In genomic region chr17:65987988-65988387, GRCh38 we compare ENCODE assay signal across 1 cellular context.
TF ChIP-seq lines count a peak whose summit lies in the region.

No MANE protein-coding gene starts in this region.

TF ChIP-seq in HepG2, 621 proteins besides CTCF, POLR2A, EP300 and RAD21 (continued from another document):
- TF ChIP-seq ATF4 (CRISPR knock-in tag; IDR thresholded peaks at IDR 0.05) (no peak), ZNF614 (CRISPR knock-in tag; IDR thresholded peaks at IDR 0.05; ENCODE audit: borderline replicate concordance) (peak; percentile 31; the same call in 1 of the 2 replicates), REPIN1 (CRISPR knock-in tag; IDR thresholded peaks at IDR 0.05; ENCODE audit: borderline replicate concordance, low read depth) (peak; percentile 20; the same call in 1 of the 2 replicates), XBP1 (CRISPR knock-in tag; IDR thresholded peaks at IDR 0.05) (no peak), HNRNPK (IDR thresholded peaks at IDR 0.05; ENCODE audit: low read depth, low read length, poor library complexity, severe bottlenecking) (no peak), TFAP4 (IDR thresholded peaks at IDR 0.05; ENCODE audit: borderline replicate concordance, low read depth) (no peak), ZFP82 (CRISPR knock-in tag; IDR thresholded peaks at IDR 0.05; ENCODE audit: borderline replicate concordance) (no peak), TFE3 (CRISPR knock-in tag; IDR thresholded peaks at IDR 0.05) (no peak), ZNF275 (CRISPR knock-in tag; IDR thresholded peaks at IDR 0.05; ENCODE audit: borderline replicate concordance) (no peak), ZIK1 (CRISPR knock-in tag; IDR thresholded peaks at IDR 0.05; ENCODE audit: borderline replicate concordance, low read depth) (no peak), CAMTA2 (CRISPR knock-in tag; IDR thresholded peaks at IDR 0.05; ENCODE audit: borderline replicate concordance) (no peak), MBD4 (IDR thresholded peaks at IDR 0.05; ENCODE audit: borderline replicate concordance, low read length) (no peak), CHD2 (IDR thresholded peaks at IDR 0.05; ENCODE audit: low read depth, low read length) (no peak), RFXANK (CRISPR knock-in tag; IDR thresholded peaks at IDR 0.05) (no peak), HHEX (CRISPR knock-in tag; IDR thresholded peaks at IDR 0.05) (no peak), ZNF557 (CRISPR knock-in tag; IDR thresholded peaks at IDR 0.05) (no peak), GATAD2A (CRISPR knock-in tag; IDR thresholded peaks at IDR 0.05) (peak; percentile 46; the same call in 1 of the 2 replicates), ZNF225 (CRISPR knock-in tag; IDR thresholded peaks at IDR 0.05) (peak; percentile 94; the same call in 1 of the 2 replicates), TBL1XR1 (IDR thresholded peaks at IDR 0.05; ENCODE audit: borderline replicate concordance, low read length, partially characterized antibody) (no peak), TMF1 (CRISPR knock-in tag; IDR thresholded peaks at IDR 0.05; ENCODE audit: low read depth) (no peak), RORA (CRISPR knock-in tag; IDR thresholded peaks at IDR 0.05) (no peak), FOXA3 (CRISPR knock-in tag; IDR thresholded peaks at IDR 0.05) (peak; percentile 72), TSC22D2 (CRISPR knock-in tag; IDR thresholded peaks at IDR 0.05; ENCODE audit: borderline replicate concordance) (peak; percentile 40; the same call in 1 of the 2 replicates), ZNF34 (CRISPR knock-in tag; IDR thresholded peaks at IDR 0.05; ENCODE audit: borderline replicate concordance) (no peak), MEIS1 (CRISPR knock-in tag; IDR thresholded peaks at IDR 0.05; ENCODE audit: borderline replicate concordance) (0 out of 2 replicates have a peak, but pooled peaks have one; percentile 36), ZNF207 (IDR thresholded peaks at IDR 0.05; ENCODE audit: borderline replicate concordance) (no peak), NCOA2 (CRISPR knock-in tag; IDR thresholded peaks at IDR 0.05) (peak; percentile 42; the same call in 1 of the 2 replicates), GTF3A (CRISPR knock-in tag; conservative IDR thresholded peaks at IDR 0.05) (no peak), AGO2 (optimal IDR thresholded peaks at IDR 0.05; ENCODE audit: low read depth, low read length) (no peak), ZFP62 (CRISPR knock-in tag; IDR thresholded peaks at IDR 0.05) (no peak), ZNF816 (CRISPR knock-in tag; IDR thresholded peaks at IDR 0.05; ENCODE audit: borderline replicate concordance) (no peak), ZNF776 (CRISPR knock-in tag; IDR thresholded peaks at IDR 0.05) (no peak), ERF (CRISPR knock-in tag; IDR thresholded peaks at IDR 0.05) (0 out of 2 replicates have a peak, but pooled peaks have one; percentile 23), ZNF281 (CRISPR knock-in tag; IDR thresholded peaks at IDR 0.05; ENCODE audit: borderline replicate concordance) (no peak), TCF7 (IDR thresholded peaks at IDR 0.05; ENCODE audit: low read depth) (no peak), FOXP1 (IDR thresholded peaks at IDR 0.05) (no peak), FOXP1 (CRISPR knock-in tag; IDR thresholded peaks at IDR 0.05) (0 out of 2 replicates have a peak, but pooled peaks have one; percentile 36)
- TF ChIP-seq, protein P1, sequence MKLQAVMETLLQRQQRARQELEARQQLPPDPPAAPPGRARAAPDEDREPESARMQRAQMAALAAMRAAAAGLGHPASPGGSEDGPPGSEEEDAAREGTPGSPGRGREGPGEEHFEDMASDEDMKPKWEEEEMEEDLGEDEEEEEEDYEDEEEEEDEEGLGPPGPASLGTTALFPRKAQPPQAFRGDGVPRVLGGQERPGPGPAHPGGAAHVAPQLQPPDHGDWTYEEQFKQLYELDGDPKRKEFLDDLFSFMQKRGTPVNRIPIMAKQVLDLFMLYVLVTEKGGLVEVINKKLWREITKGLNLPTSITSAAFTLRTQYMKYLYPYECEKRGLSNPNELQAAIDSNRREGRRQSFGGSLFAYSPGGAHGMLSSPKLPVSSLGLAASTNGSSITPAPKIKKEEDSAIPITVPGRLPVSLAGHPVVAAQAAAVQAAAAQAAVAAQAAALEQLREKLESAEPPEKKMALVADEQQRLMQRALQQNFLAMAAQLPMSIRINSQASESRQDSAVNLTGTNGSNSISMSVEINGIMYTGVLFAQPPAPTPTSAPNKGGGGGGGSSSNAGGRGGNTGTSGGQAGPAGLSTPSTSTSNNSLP (IDR thresholded peaks at IDR 0.05; ENCODE audit: low read depth, low read length), result peak; percentile 88
- TF ChIP-seq, protein P2, sequence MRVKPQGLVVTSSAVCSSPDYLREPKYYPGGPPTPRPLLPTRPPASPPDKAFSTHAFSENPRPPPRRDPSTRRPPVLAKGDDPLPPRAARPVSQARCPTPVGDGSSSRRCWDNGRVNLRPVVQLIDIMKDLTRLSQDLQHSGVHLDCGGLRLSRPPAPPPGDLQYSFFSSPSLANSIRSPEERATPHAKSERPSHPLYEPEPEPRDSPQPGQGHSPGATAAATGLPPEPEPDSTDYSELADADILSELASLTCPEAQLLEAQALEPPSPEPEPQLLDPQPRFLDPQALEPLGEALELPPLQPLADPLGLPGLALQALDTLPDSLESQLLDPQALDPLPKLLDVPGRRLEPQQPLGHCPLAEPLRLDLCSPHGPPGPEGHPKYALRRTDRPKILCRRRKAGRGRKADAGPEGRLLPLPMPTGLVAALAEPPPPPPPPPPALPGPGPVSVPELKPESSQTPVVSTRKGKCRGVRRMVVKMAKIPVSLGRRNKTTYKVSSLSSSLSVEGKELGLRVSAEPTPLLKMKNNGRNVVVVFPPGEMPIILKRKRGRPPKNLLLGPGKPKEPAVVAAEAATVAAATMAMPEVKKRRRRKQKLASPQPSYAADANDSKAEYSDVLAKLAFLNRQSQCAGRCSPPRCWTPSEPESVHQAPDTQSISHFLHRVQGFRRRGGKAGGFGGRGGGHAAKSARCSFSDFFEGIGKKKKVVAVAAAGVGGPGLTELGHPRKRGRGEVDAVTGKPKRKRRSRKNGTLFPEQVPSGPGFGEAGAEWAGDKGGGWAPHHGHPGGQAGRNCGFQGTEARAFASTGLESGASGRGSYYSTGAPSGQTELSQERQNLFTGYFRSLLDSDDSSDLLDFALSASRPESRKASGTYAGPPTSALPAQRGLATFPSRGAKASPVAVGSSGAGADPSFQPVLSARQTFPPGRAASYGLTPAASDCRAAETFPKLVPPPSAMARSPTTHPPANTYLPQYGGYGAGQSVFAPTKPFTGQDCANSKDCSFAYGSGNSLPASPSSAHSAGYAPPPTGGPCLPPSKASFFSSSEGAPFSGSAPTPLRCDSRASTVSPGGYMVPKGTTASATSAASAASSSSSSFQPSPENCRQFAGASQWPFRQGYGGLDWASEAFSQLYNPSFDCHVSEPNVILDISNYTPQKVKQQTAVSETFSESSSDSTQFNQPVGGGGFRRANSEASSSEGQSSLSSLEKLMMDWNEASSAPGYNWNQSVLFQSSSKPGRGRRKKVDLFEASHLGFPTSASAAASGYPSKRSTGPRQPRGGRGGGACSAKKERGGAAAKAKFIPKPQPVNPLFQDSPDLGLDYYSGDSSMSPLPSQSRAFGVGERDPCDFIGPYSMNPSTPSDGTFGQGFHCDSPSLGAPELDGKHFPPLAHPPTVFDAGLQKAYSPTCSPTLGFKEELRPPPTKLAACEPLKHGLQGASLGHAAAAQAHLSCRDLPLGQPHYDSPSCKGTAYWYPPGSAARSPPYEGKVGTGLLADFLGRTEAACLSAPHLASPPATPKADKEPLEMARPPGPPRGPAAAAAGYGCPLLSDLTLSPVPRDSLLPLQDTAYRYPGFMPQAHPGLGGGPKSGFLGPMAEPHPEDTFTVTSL (CRISPR knock-in tag; IDR thresholded peaks at IDR 0.05; ENCODE audit: borderline replicate concordance), result no peak
- TF ChIP-seq, protein P3, sequence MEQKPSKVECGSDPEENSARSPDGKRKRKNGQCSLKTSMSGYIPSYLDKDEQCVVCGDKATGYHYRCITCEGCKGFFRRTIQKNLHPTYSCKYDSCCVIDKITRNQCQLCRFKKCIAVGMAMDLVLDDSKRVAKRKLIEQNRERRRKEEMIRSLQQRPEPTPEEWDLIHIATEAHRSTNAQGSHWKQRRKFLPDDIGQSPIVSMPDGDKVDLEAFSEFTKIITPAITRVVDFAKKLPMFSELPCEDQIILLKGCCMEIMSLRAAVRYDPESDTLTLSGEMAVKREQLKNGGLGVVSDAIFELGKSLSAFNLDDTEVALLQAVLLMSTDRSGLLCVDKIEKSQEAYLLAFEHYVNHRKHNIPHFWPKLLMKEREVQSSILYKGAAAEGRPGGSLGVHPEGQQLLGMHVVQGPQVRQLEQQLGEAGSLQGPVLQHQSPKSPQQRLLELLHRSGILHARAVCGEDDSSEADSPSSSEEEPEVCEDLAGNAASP (CRISPR knock-in tag; IDR thresholded peaks at IDR 0.05; ENCODE audit: borderline replicate concordance), result 0 out of 2 replicates have a peak, but pooled peaks have one; percentile 35
